In genomic region chr1:53465023-53465957, GRCh38 we compare ENCODE assay signal across 15 cellular contexts. TPM values are rescaled to one million over a fixed set of nuclear protein-coding genes. Genes with fewer than 3 reads are reported as not detected.
"Had no signal": no experiment of that assay in that cellular context is flagged by ENCODE, and none has a peak within 500 bp of the region (broad histone marks: within the 10 kb centered on the region; RNA-seq: fewer than 3 reads in every experiment).

No MANE protein-coding gene starts in this region.

- ATAC-seq: left lung, T-helper 17 cell had no signal

- H3K27me3 Mint-ChIP-seq: T-helper 17 cell had no signal

- H3K27me3 ChIP-seq: ascending aorta, stomach had no signal

- H3K4me1 ChIP-seq: ascending aorta, left lung, parathyroid adenoma had no signal

- H3K9me3 Mint-ChIP-seq: activated B cell treated with CpG ODN at 0.5 μM for 24 hours, neural crest cell had no signal

- H3K79me2 ChIP-seq: parathyroid adenoma had no signal

- H3K36me3 ChIP-seq: ascending aorta, esophagus squamous epithelium, left lung, stomach had no signal

- DNase-seq: activated B cell treated with CpG ODN at 0.5 μM for 24 hours; activated CD4-positive, alpha-beta T cell treated with anti-CD3 and anti-CD28 coated beads, Interleukin-2, amount 50 U/mL, for 1 hour; activated naive CD4-positive, alpha-beta T cell; activated T-cell treated with anti-CD3 and anti-CD28 coated beads, Interleukin-2, amount 50 U/mL, for 48 hours; esophagus squamous epithelium; foreskin fibroblast; left lung; mesenchymal stem cell; stimulated activated CD4-positive, alpha-beta T cell treated with anti-CD3 and anti-CD28 coated beads, Interleukin-4, amount 100 ng/mL, for 1 hour; stomach; T-helper 17 cell had no signal

- H3K4me3 ChIP-seq: ascending aorta, esophagus squamous epithelium, left lung, stomach had no signal

- H3K9me3 ChIP-seq: ascending aorta, esophagus squamous epithelium, left lung, stomach had no signal

- H2AFZ ChIP-seq: parathyroid adenoma had no signal

- H3K4me3 Mint-ChIP-seq: activated B cell treated with CpG ODN at 0.5 μM for 24 hours, neural crest cell, T-helper 17 cell had no signal

- H3K27ac Mint-ChIP-seq: activated B cell treated with CpG ODN at 0.5 μM for 24 hours, T-helper 17 cell had no signal

- H3K27ac ChIP-seq: ascending aorta, esophagus squamous epithelium, left lung, parathyroid adenoma, stomach had no signal

- H3K4me1 Mint-ChIP-seq: activated B cell treated with CpG ODN at 0.5 μM for 24 hours had no signal

- H3K9ac ChIP-seq: parathyroid adenoma had no signal

RNA-seq across cellular contexts. Expression of gene DMRTB1, which starts 6.1 kb away (rescaled TPM):
- total RNA-seq: activated B cell treated with CpG ODN at 0.5 μM for 24 hours, ascending aorta, esophagus squamous epithelium, left lung, neural crest cell, renal cortical epithelial cell, stomach, T-helper 17 cell had no signal
- polyA plus RNA-seq: stomach had no signal
